Comparison of ENCODE assay signal across 1 cellular context in the genomic region with DNA sequence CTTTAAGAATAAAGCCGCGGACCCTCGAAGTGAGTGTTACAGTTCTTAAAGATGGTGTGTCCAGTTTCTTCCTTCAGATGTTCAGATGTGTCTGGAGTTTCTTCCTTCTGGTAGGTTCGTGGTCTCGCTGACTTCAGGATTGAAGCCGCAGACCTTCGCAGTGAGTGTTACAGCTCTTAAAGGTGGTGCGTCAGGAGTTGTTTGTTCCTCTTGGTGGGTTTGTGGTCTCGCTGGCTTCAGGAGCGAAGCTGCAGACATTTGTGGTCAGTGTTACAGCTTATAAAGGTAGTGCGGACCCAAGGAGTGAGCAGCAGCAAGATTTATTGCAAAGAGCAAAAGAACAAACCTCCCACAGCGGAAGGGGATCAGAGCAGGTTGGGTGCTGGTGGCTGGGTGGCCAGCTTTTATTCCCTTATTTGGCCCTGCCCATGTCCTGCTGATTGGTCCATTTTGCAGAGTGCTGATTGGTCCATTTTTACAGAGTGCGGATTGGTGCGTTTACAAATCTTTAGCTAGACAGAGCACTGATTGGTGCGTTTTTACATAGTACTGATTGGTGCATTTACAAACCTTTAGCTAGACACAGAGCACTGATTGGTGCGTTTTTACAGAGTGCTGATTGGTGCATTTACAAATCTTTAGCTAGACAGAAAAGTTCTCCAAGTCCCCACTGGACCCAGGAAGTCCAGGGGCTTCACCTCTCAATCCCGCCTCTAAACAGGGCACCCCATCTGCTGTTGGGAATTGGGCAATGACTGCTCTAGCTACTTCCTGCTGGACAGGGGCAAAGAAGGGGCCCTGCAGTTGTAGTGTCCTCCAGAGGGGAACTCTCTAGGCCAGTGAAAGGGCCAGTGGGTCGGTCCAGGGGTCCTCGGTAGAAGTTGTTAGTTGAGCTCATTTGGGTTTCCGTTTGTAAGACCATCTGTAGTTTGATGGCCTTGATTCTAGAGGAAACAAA.
A peak's percentile ranks its signal among the peaks of the same experiment; 100 is the strongest.
TF ChIP-seq lines count a peak whose summit lies in the region.

No MANE protein-coding gene starts in this region.

TF ChIP-seq in GM12878, 131 proteins besides CTCF, POLR2A, EP300 and RAD21:
- TF ChIP-seq POU2F2 (IDR thresholded peaks at IDR 0.05; ENCODE audit: borderline replicate concordance, low read depth, low read length) (peak; percentile 39; the same call in 1 of the 3 replicates), POLR2AphosphoS5 (IDR thresholded peaks at IDR 0.05; ENCODE audit: low read length) (peak; percentile 92), RUNX3 (IDR thresholded peaks at IDR 0.05; ENCODE audit: low read length) (peak; percentile 41; the same call in 1 of the 2 replicates), TAF1 (IDR thresholded peaks at IDR 0.05; ENCODE audit: borderline replicate concordance, low read depth, low read length) (peak; percentile 44; the same call in 1 of the 2 replicates), PML (IDR thresholded peaks at IDR 0.05; ENCODE audit: low read length) (0 out of 2 replicates have a peak, but pooled peaks have one; percentile 28), SMARCA5 (IDR thresholded peaks at IDR 0.05) (0 out of 2 replicates have a peak, but pooled peaks have one; percentile 40), IKZF2 (IDR thresholded peaks at IDR 0.05) (peak in 1 of 2 experiments; percentile 41; a peak in 1 of 4 replicates), SRF (IDR thresholded peaks at IDR 0.05; ENCODE audit: low read depth in 2 of 2, low read length in 2 of 2) (peak in 1 of 2 experiments; percentile 46; a peak in 1 of 4 replicates), CBFB (IDR thresholded peaks at IDR 0.05; ENCODE audit: low read depth) (peak; percentile 47; the same call in 1 of the 2 replicates), SP1 (IDR thresholded peaks at IDR 0.05; ENCODE audit: low read depth, low read length) (peak; percentile 57)
- TF ChIP-seq, protein P1, sequence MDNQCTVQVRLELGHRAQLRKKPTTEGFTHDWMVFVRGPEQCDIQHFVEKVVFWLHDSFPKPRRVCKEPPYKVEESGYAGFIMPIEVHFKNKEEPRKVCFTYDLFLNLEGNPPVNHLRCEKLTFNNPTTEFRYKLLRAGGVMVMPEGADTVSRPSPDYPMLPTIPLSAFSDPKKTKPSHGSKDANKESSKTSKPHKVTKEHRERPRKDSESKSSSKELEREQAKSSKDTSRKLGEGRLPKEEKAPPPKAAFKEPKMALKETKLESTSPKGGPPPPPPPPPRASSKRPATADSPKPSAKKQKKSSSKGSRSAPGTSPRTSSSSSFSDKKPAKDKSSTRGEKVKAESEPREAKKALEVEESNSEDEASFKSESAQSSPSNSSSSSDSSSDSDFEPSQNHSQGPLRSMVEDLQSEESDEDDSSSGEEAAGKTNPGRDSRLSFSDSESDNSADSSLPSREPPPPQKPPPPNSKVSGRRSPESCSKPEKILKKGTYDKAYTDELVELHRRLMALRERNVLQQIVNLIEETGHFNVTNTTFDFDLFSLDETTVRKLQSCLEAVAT (IDR thresholded peaks at IDR 0.05), result peak; percentile 96
- TF ChIP-seq, protein P2, sequence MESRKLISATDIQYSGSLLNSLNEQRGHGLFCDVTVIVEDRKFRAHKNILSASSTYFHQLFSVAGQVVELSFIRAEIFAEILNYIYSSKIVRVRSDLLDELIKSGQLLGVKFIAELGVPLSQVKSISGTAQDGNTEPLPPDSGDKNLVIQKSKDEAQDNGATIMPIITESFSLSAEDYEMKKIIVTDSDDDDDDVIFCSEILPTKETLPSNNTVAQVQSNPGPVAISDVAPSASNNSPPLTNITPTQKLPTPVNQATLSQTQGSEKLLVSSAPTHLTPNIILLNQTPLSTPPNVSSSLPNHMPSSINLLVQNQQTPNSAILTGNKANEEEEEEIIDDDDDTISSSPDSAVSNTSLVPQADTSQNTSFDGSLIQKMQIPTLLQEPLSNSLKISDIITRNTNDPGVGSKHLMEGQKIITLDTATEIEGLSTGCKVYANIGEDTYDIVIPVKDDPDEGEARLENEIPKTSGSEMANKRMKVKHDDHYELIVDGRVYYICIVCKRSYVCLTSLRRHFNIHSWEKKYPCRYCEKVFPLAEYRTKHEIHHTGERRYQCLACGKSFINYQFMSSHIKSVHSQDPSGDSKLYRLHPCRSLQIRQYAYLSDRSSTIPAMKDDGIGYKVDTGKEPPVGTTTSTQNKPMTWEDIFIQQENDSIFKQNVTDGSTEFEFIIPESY (IDR thresholded peaks at IDR 0.05), result peak; percentile 65; the same call in 1 of the 2 replicates
